Comparison of ENCODE assay signal across 1 cellular context in the genomic region with DNA sequence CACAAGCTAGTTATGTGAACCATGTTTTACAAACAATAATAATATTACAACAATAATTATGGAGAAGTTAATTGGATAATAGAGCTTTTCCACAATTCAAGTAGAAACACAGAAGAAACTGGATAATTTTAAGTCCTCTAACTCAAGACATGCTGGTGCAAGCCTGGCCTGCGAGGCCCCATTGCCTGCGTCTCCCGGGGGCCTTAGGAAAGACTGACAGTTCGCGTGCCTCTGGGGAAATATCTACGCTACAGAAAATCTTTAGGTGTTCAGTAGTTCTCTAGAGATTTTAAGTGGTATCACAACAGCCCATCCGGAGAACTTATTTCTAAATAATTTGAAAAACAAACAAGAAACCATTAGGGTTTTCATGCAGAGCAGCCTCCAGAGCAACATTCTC.
TF ChIP-seq lines count a peak whose summit lies in the region.

No MANE protein-coding gene starts in this region.

TF ChIP-seq in GM23338, 12 proteins besides CTCF, POLR2A, EP300 and RAD21:
- TF ChIP-seq, protein P1, sequence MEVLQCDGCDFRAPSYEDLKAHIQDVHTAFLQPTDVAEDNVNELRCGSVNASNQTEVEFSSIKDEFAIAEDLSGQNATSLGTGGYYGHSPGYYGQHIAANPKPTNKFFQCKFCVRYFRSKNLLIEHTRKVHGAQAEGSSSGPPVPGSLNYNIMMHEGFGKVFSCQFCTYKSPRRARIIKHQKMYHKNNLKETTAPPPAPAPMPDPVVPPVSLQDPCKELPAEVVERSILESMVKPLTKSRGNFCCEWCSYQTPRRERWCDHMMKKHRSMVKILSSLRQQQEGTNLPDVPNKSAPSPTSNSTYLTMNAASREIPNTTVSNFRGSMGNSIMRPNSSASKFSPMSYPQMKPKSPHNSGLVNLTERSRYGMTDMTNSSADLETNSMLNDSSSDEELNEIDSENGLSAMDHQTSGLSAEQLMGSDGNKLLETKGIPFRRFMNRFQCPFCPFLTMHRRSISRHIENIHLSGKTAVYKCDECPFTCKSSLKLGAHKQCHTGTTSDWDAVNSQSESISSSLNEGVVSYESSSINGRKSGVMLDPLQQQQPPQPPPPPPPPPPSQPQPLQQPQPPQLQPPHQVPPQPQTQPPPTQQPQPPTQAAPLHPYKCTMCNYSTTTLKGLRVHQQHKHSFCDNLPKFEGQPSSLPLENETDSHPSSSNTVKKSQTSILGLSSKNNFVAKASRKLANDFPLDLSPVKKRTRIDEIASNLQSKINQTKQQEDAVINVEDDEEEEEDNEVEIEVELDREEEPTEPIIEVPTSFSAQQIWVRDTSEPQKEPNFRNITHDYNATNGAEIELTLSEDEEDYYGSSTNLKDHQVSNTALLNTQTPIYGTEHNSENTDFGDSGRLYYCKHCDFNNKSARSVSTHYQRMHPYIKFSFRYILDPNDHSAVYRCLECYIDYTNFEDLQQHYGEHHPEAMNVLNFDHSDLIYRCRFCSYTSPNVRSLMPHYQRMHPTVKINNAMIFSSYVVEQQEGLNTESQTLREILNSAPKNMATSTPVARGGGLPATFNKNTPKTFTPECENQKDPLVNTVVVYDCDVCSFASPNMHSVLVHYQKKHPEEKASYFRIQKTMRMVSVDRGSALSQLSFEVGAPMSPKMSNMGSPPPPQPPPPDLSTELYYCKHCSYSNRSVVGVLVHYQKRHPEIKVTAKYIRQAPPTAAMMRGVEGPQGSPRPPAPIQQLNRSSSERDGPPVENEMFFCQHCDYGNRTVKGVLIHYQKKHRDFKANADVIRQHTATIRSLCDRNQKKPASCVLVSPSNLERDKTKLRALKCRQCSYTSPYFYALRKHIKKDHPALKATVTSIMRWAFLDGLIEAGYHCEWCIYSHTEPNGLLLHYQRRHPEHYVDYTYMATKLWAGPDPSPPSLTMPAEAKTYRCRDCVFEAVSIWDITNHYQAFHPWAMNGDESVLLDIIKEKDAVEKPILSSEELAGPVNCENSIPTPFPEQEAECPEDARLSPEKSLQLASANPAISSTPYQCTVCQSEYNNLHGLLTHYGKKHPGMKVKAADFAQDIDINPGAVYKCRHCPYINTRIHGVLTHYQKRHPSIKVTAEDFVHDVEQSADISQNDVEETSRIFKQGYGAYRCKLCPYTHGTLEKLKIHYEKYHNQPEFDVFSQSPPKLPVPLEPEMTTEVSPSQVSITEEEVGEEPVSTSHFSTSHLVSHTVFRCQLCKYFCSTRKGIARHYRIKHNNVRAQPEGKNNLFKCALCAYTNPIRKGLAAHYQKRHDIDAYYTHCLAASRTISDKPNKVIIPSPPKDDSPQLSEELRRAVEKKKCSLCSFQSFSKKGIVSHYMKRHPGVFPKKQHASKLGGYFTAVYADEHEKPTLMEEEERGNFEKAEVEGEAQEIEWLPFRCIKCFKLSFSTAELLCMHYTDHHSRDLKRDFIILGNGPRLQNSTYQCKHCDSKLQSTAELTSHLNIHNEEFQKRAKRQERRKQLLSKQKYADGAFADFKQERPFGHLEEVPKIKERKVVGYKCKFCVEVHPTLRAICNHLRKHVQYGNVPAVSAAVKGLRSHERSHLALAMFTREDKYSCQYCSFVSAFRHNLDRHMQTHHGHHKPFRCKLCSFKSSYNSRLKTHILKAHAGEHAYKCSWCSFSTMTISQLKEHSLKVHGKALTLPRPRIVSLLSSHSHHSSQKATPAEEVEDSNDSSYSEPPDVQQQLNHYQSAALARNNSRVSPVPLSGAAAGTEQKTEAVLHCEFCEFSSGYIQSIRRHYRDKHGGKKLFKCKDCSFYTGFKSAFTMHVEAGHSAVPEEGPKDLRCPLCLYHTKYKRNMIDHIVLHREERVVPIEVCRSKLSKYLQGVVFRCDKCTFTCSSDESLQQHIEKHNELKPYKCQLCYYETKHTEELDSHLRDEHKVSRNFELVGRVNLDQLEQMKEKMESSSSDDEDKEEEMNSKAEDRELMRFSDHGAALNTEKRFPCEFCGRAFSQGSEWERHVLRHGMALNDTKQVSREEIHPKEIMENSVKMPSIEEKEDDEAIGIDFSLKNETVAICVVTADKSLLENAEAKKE (CRISPR knock-in tag; IDR thresholded peaks at IDR 0.05), result no peak
- no peak for TF ChIP-seq ZNF114 (CRISPR knock-in tag; IDR thresholded peaks at IDR 0.05)
- TF ChIP-seq CREB1 (CRISPR knock-in tag; IDR thresholded peaks at IDR 0.05; ENCODE audit: low read depth), result no peak
- TF ChIP-seq POLR2AphosphoS5 (IDR thresholded peaks at IDR 0.05; ENCODE audit: low read depth), result no peak
- no peak for TF ChIP-seq ZNF331 (CRISPR knock-in tag; IDR thresholded peaks at IDR 0.05; ENCODE audit: low read depth)
- no peak for TF ChIP-seq STAT1 (IDR thresholded peaks at IDR 0.05; ENCODE audit: unreplicated experiment)
- TF ChIP-seq, protein P2, sequence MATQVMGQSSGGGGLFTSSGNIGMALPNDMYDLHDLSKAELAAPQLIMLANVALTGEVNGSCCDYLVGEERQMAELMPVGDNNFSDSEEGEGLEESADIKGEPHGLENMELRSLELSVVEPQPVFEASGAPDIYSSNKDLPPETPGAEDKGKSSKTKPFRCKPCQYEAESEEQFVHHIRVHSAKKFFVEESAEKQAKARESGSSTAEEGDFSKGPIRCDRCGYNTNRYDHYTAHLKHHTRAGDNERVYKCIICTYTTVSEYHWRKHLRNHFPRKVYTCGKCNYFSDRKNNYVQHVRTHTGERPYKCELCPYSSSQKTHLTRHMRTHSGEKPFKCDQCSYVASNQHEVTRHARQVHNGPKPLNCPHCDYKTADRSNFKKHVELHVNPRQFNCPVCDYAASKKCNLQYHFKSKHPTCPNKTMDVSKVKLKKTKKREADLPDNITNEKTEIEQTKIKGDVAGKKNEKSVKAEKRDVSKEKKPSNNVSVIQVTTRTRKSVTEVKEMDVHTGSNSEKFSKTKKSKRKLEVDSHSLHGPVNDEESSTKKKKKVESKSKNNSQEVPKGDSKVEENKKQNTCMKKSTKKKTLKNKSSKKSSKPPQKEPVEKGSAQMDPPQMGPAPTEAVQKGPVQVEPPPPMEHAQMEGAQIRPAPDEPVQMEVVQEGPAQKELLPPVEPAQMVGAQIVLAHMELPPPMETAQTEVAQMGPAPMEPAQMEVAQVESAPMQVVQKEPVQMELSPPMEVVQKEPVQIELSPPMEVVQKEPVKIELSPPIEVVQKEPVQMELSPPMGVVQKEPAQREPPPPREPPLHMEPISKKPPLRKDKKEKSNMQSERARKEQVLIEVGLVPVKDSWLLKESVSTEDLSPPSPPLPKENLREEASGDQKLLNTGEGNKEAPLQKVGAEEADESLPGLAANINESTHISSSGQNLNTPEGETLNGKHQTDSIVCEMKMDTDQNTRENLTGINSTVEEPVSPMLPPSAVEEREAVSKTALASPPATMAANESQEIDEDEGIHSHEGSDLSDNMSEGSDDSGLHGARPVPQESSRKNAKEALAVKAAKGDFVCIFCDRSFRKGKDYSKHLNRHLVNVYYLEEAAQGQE (IDR thresholded peaks at IDR 0.05; ENCODE audit: unreplicated experiment), result no peak
- TF ChIP-seq EZH2phosphoT487 (IDR thresholded peaks at IDR 0.05; ENCODE audit: unreplicated experiment), result no peak
- TF ChIP-seq, protein P3, sequence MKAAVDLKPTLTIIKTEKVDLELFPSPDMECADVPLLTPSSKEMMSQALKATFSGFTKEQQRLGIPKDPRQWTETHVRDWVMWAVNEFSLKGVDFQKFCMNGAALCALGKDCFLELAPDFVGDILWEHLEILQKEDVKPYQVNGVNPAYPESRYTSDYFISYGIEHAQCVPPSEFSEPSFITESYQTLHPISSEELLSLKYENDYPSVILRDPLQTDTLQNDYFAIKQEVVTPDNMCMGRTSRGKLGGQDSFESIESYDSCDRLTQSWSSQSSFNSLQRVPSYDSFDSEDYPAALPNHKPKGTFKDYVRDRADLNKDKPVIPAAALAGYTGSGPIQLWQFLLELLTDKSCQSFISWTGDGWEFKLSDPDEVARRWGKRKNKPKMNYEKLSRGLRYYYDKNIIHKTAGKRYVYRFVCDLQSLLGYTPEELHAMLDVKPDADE (IDR thresholded peaks at IDR 0.05), result no peak
- TF ChIP-seq EZH2 (IDR thresholded peaks at IDR 0.05; ENCODE audit: low read depth, unreplicated experiment), result no peak
- TF ChIP-seq JUNB (IDR thresholded peaks at IDR 0.05; ENCODE audit: unreplicated experiment), result no peak
- TF ChIP-seq NANOG (IDR thresholded peaks at IDR 0.05; ENCODE audit: borderline replicate concordance), result no peak
